1 cellular context compared by ENCODE assay signal in genomic region chr10:104318810-104319684, GRCh38.
TF ChIP-seq lines count a peak whose summit lies in the region.

No MANE protein-coding gene starts in this region.

TF ChIP-seq in SK-N-SH treated with all-trans-retinoic acid at 6 μM for 48 hours, 23 proteins besides CTCF, POLR2A, EP300 and RAD21 (continued from another document):
- TF ChIP-seq CREB5 (CRISPR knock-in tag; IDR thresholded peaks at IDR 0.05; ENCODE audit: low read depth) (no peak), ESRRG (CRISPR knock-in tag; IDR thresholded peaks at IDR 0.05) (no peak), CSRNP3 (CRISPR knock-in tag; IDR thresholded peaks at IDR 0.05) (no peak), ISL1 (CRISPR knock-in tag; IDR thresholded peaks at IDR 0.05) (no peak), TCF4 (CRISPR knock-in tag; IDR thresholded peaks at IDR 0.05; ENCODE audit: borderline replicate concordance) (no peak), CSDC2 (CRISPR knock-in tag; IDR thresholded peaks at IDR 0.05) (no peak)
